19 cellular contexts compared by ENCODE assay signal in the genomic region with DNA sequence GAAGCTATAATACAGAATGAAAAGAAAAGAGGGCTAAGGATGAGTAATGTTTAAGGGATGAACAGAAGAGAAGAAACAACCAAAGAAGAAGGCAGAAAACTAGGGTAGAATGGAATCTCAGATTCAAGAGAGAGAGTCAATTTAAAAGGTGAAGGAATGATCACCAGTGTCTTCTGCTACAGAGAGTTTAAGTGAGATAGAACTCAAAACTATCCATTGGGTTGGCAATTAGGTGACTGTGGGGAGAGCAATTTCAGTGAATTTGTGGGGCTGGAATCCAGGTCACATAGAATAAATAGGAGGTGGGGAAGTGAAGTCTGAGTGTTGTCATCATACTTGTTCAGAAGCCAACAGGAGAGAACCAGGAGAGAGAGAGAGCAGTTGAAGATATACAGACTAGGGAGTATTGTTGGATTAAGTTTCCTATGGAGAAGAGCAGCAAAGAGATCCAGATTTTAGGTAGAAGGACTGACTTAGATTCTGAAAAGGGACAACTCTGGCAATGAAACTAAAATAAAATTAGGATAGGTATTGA. TPM values are rescaled to one million over a fixed set of nuclear protein-coding genes. Genes with fewer than 3 reads are reported as not detected.
DNase-seq lines count a peak whose midpoint lies in the region; ATAC-seq, FAIRE-seq and TF ChIP-seq lines count a peak whose summit lies in the region.
"Had no signal": no experiment of that assay in that cellular context is flagged by ENCODE, and none has a peak within 500 bp of the region (broad histone marks: within the 10 kb centered on the region; RNA-seq: fewer than 3 reads in every experiment).

No MANE protein-coding gene starts in this region.

- H3K9me3 ChIP-seq in CD8-positive, alpha-beta T cell (ENCODE audit: low read length), result no peaks in the 10 kb centered on the region
- no peaks in the 10 kb centered on the region for H3K9me3 ChIP-seq in astrocyte (ENCODE audit: insufficient read depth, low read depth, low read length)
- no peaks in the 10 kb centered on the region for H3K9me3 ChIP-seq in naive thymus-derived CD4-positive, alpha-beta T cell (ENCODE audit: control insufficient read depth in 2 of 3, low read length in 3 of 3)
- H3K9me3 ChIP-seq: MG63 had no signal

- peaks cover 92% of the 10 kb centered on the region for H4K20me1 ChIP-seq in astrocyte (ENCODE audit: insufficient read depth, low read length)

- peaks cover 2% of the 10 kb centered on the region in 2 donors for H3K9me3 Mint-ChIP-seq in activated T-cell treated with anti-CD3 and anti-CD28 coated beads, Interleukin-2, amount 50 U/mL, for 72 hours
- H3K9me3 Mint-ChIP-seq in CD8-positive, alpha-beta T cell, result no peaks in the 10 kb centered on the region
- peaks cover 2% of the 10 kb centered on the region for H3K9me3 Mint-ChIP-seq in astrocyte (ENCODE audit: unreplicated experiment)
- H3K9me3 Mint-ChIP-seq in naive thymus-derived CD4-positive, alpha-beta T cell, result no peaks in the 10 kb centered on the region
- H3K9me3 Mint-ChIP-seq: mesothelial cell of epicardium, neural crest cell had no signal

- H3K4me3 ChIP-seq in CD8-positive, alpha-beta T cell (ENCODE audit: low read depth, low read length), result no peak overlapping the region
- H3K4me3 ChIP-seq in astrocyte (ENCODE audit: insufficient read depth, low read depth, low read length), result no peak overlapping the region
- no peak overlapping the region for H3K4me3 ChIP-seq in naive thymus-derived CD4-positive, alpha-beta T cell (ENCODE audit: low read length)
- H3K4me3 ChIP-seq: BLaER1, MG63, SK-N-MC had no signal

- H3K36me3 ChIP-seq in CD8-positive, alpha-beta T cell (ENCODE audit: insufficient read depth, low read length), result no peaks in the 10 kb centered on the region
- H3K36me3 ChIP-seq in astrocyte (ENCODE audit: insufficient read depth, low read length), result no peaks in the 10 kb centered on the region
- H3K36me3 ChIP-seq in naive thymus-derived CD4-positive, alpha-beta T cell (ENCODE audit: control insufficient read depth in 2 of 3, insufficient read depth in 3 of 3, low read length in 3 of 3), result peaks cover 0 to 5% (median 0%) of the 10 kb centered on the region in 3 experiments
- H3K36me3 ChIP-seq: MG63 had no signal

- no peak overlapping the region for H3K4me3 Mint-ChIP-seq in activated T-cell treated with anti-CD3 and anti-CD28 coated beads, Interleukin-2, amount 50 U/mL, for 72 hours
- no peak overlapping the region for H3K4me3 Mint-ChIP-seq in CD8-positive, alpha-beta T cell
- no peak overlapping the region for H3K4me3 Mint-ChIP-seq in astrocyte (ENCODE audit: unreplicated experiment)
- H3K4me3 Mint-ChIP-seq in naive thymus-derived CD4-positive, alpha-beta T cell, result peak overlapping the region in 6 of 10 donors; percentile 1 to 22 (median 3)
- H3K4me3 Mint-ChIP-seq: mesothelial cell of epicardium, neural crest cell had no signal

- POLR2A ChIA-PET in CD8-positive, alpha-beta T cell (lab: Charles Lee), result interaction anchor here (1.2 kb wide), 1 partner anchor 14 kb away, joined by 4 read pairs; no protein-coding TSS in a partner anchor
- POLR2A ChIA-PET in naive thymus-derived CD4-positive, alpha-beta T cell (lab: Charles Lee), result interaction anchor here (0.5 to 1.2 kb wide), 3 partner anchors 13 to 27 kb away, joined by 3 read pairs; no protein-coding TSS in a partner anchor

- TF ChIP-seq CTCF in CD8-positive, alpha-beta T cell (IDR thresholded peaks at IDR 0.05), result no peak
- TF ChIP-seq CTCF in astrocyte (IDR thresholded peaks at IDR 0.05; ENCODE audit: insufficient read depth, low read depth, low read length), result no peak

- no peaks in the 10 kb centered on the region for H3K27me3 Mint-ChIP-seq in activated T-cell treated with anti-CD3 and anti-CD28 coated beads, Interleukin-2, amount 50 U/mL, for 72 hours (ENCODE audit: low read depth)
- H3K27me3 Mint-ChIP-seq in CD8-positive, alpha-beta T cell (ENCODE audit: low read depth), result no peaks in the 10 kb centered on the region
- no peaks in the 10 kb centered on the region for H3K27me3 Mint-ChIP-seq in astrocyte (ENCODE audit: low read depth, unreplicated experiment)
- no peaks in the 10 kb centered on the region for H3K27me3 Mint-ChIP-seq in naive thymus-derived CD4-positive, alpha-beta T cell

- CTCF ChIA-PET in CD8-positive, alpha-beta T cell (lab: Charles Lee), result interaction anchor here (1.2 to 2.9 kb wide), 2 partner anchors 31 to 34 kb away, joined by 4 to 17 read pairs; no protein-coding TSS in a partner anchor
- CTCF ChIA-PET in naive thymus-derived CD4-positive, alpha-beta T cell (lab: Charles Lee), result interaction anchor here (0.6 to 3.0 kb wide), 5 partner anchors 10 to 34 kb away, joined by 3 to 18 read pairs (median 3); no protein-coding TSS in a partner anchor

- intact Hi-C loops in CD8-positive, alpha-beta T cell (cut with DNase I, micrococcal nuclease), result no loop called here
- intact Hi-C loops in naive thymus-derived CD4-positive, alpha-beta T cell (cut with micrococcal nuclease), result loop anchor here in 1 of 2 donors (2.0 kb wide), 1 partner anchor 14 kb away; no protein-coding TSS in a partner anchor

- no peak for DNase-seq in activated T-cell treated with anti-CD3 and anti-CD28 coated beads, Interleukin-2, amount 50 U/mL, for 72 hours
- DNase-seq in activated T-cell treated with anti-CD3 and anti-CD28 coated beads, Interleukin-2, amount 50 U/mL, for 1 hour, result no peak
- no peak for DNase-seq in CD8-positive, alpha-beta T cell
- no peak for DNase-seq in astrocyte (ENCODE audit: low read depth)
- DNase-seq in naive thymus-derived CD4-positive, alpha-beta T cell, result no peak
- DNase-seq in NCI-H2196 treated with DMSO at 0.1 percent for 48 hours (lab: John Stamatoyannopoulos, UW; ENCODE audit: unreplicated experiment), result no peak
- DNase-seq in NCI-H2171 treated with DMSO at 0.1 percent for 48 hours (lab: John Stamatoyannopoulos, UW), result no peak
- DNase-seq: activated CD8-positive, alpha-beta memory T cell treated with anti-CD3 and anti-CD28 coated beads for 24 hours; cortex of kidney; MG63; NCI-H1436; NCI-H524; NK-92 treated with Interleukin-12 subunit alpha and Interleukin-12 subunit beta, amount 100 ng/mL, for 24 hours had no signal

- no peak overlapping the region for H3K9ac ChIP-seq in astrocyte (ENCODE audit: low read length)
- H3K9ac ChIP-seq: BLaER1 had no signal

- H3K4me2 ChIP-seq in astrocyte (ENCODE audit: low read length), result no peak overlapping the region
- H3K4me2 ChIP-seq: BLaER1 had no signal

- peaks cover 8 to 12% of the 10 kb centered on the region in 2 donors for H3K36me3 Mint-ChIP-seq in activated T-cell treated with anti-CD3 and anti-CD28 coated beads, Interleukin-2, amount 50 U/mL, for 72 hours (ENCODE audit: insufficient read depth in 2 of 2)
- peaks cover 46% of the 10 kb centered on the region for H3K36me3 Mint-ChIP-seq in CD8-positive, alpha-beta T cell
- no peaks in the 10 kb centered on the region for H3K36me3 Mint-ChIP-seq in astrocyte (ENCODE audit: low read depth, unreplicated experiment)
- H3K36me3 Mint-ChIP-seq in naive thymus-derived CD4-positive, alpha-beta T cell, result peaks cover 5 to 43% (median 32%) of the 10 kb centered on the region in 5 donors
- H3K36me3 Mint-ChIP-seq: mesothelial cell of epicardium had no signal

- no peak for FAIRE-seq in astrocyte (lab: Jason Lieb, UNC)
- FAIRE-seq: endometrium had no signal

- no peak for ATAC-seq in activated T-cell treated with anti-CD3 and anti-CD28 coated beads, Interleukin-2, amount 50 U/mL, for 72 hours (replicated peaks in 1 of 2)
- ATAC-seq in CD8-positive, alpha-beta T cell, result no peak
- no peak for ATAC-seq in naive thymus-derived CD4-positive, alpha-beta T cell
- ATAC-seq in HG03469 (IDR thresholded peaks at IDR 0.05; ENCODE audit: unreplicated experiment), result no peak

- no peak overlapping the region for H3K27ac ChIP-seq in CD8-positive, alpha-beta T cell (ENCODE audit: low read depth, low read length)
- H3K27ac ChIP-seq in astrocyte (ENCODE audit: low read depth, low read length), result no peak overlapping the region
- H3K27ac ChIP-seq in naive thymus-derived CD4-positive, alpha-beta T cell (ENCODE audit: low read depth, low read length), result no peak overlapping the region
- H3K27ac ChIP-seq: BLaER1, SK-N-MC had no signal

- H3K4me1 ChIP-seq in CD8-positive, alpha-beta T cell (ENCODE audit: insufficient read depth, low read length), result peaks cover 49% of the 10 kb centered on the region
- no peaks in the 10 kb centered on the region for H3K4me1 ChIP-seq in astrocyte (ENCODE audit: insufficient read depth, low read length)
- H3K4me1 ChIP-seq in naive thymus-derived CD4-positive, alpha-beta T cell (ENCODE audit: control insufficient read depth in 2 of 2, insufficient read depth in 2 of 2, low read length in 2 of 2), result peaks cover 42 to 49% of the 10 kb centered on the region in 2 donors

- H3K79me2 ChIP-seq in astrocyte (ENCODE audit: insufficient read depth, low read length), result peaks cover 98% of the 10 kb centered on the region

- H3K4me1 Mint-ChIP-seq in activated T-cell treated with anti-CD3 and anti-CD28 coated beads, Interleukin-2, amount 50 U/mL, for 72 hours (ENCODE audit: low read depth), result peaks cover 33% of the 10 kb centered on the region
- H3K4me1 Mint-ChIP-seq in CD8-positive, alpha-beta T cell (ENCODE audit: low read depth), result peaks cover 72% of the 10 kb centered on the region
- H3K4me1 Mint-ChIP-seq in astrocyte (ENCODE audit: low read depth, unreplicated experiment), result peaks cover 40% of the 10 kb centered on the region
- H3K4me1 Mint-ChIP-seq in naive thymus-derived CD4-positive, alpha-beta T cell, result peaks cover 51 to 81% (median 77%) of the 10 kb centered on the region in 7 donors
- H3K4me1 Mint-ChIP-seq: mesothelial cell of epicardium, neural crest cell had no signal

- H3K27me3 ChIP-seq in CD8-positive, alpha-beta T cell (ENCODE audit: insufficient read depth, low read length), result no peaks in the 10 kb centered on the region
- H3K27me3 ChIP-seq in astrocyte (ENCODE audit: insufficient read depth, low read length), result no peaks in the 10 kb centered on the region
- H3K27me3 ChIP-seq in naive thymus-derived CD4-positive, alpha-beta T cell (ENCODE audit: control insufficient read depth in 2 of 2, insufficient read depth in 2 of 2, low read length in 2 of 2), result no peaks in the 10 kb centered on the region
- H3K27me3 ChIP-seq: BLaER1, MG63 had no signal

- H3K27ac Mint-ChIP-seq in activated T-cell treated with anti-CD3 and anti-CD28 coated beads, Interleukin-2, amount 50 U/mL, for 72 hours, result peak overlapping the region; percentile 62
- H3K27ac Mint-ChIP-seq in CD8-positive, alpha-beta T cell, result peak overlapping the region; percentile 38
- H3K27ac Mint-ChIP-seq in astrocyte (ENCODE audit: unreplicated experiment), result peak overlapping the region; percentile 1
- H3K27ac Mint-ChIP-seq in naive thymus-derived CD4-positive, alpha-beta T cell, result peak overlapping the region; percentile 10 to 93 (median 33)
- H3K27ac Mint-ChIP-seq: mesothelial cell of epicardium had no signal

- no peak overlapping the region for H2AFZ ChIP-seq in astrocyte (ENCODE audit: low read depth, low read length)

RNA-seq across cellular contexts. Expression of gene MACF1, which starts 19.9 kb away (rescaled TPM):
- 100 to 1,000 TPM; 169 to 292 TPM for total RNA-seq in activated T-cell treated with anti-CD3 and anti-CD28 coated beads, Interleukin-2, amount 50 U/mL, for 72 hours
- total RNA-seq in CD8-positive, alpha-beta T cell, result 100 to 1,000 TPM; 184 to 193 TPM
- total RNA-seq in astrocyte, result 592 and 694 TPM in 2 replicates
- 100 to 1,000 TPM; 282 to 409 (median 335) TPM for total RNA-seq in naive thymus-derived CD4-positive, alpha-beta T cell
- 10 to 100 TPM; 21.2 to 90.3 TPM for polyA plus RNA-seq in naive thymus-derived CD4-positive, alpha-beta T cell

Comparison
In these comparisons a context has a peak if more than half of its experiments do, and no peak if none do; other contexts are left out.
1. H3K27ac Mint-ChIP-seq: peak in every context shown above with its lines; median percentile 62 in activated T-cell treated with anti-CD3 and anti-CD28 coated beads, Interleukin-2, amount 50 U/mL, for 72 hours; 38 in CD8-positive, alpha-beta T cell; 33 in naive thymus-derived CD4-positive, alpha-beta T cell; 1 in astrocyte.
2. H3K4me3 Mint-ChIP-seq: peak in naive thymus-derived CD4-positive, alpha-beta T cell (6 of 10); none in activated T-cell treated with anti-CD3 and anti-CD28 coated beads, Interleukin-2, amount 50 U/mL, for 72 hours (0 of 2), CD8-positive, alpha-beta T cell (single experiment) and astrocyte (single experiment).